ENCODE assay signal across 8 cellular contexts in genomic region chr4:184168406-184169019, GRCh38. TPM values are rescaled to one million over a fixed set of nuclear protein-coding genes. Genes with fewer than 3 reads are reported as not detected.
A peak's percentile ranks its signal among the peaks of the same experiment; 100 is the strongest.
DNase-seq lines count a peak whose midpoint lies in the region; ATAC-seq and TF ChIP-seq lines count a peak whose summit lies in the region.

No MANE protein-coding gene starts in this region.

- H3K27ac Mint-ChIP-seq in activated T-helper 17 cell treated with anti-CD3 and anti-CD28 coated beads, Interleukin-2, amount 50 U/mL, for 72 hours = no peak overlapping the region

- peak overlapping the region; percentile 2 for H2AFZ ChIP-seq in neuron (ENCODE audit: low read depth, low read length)

- H3K9me3 ChIP-seq in neuron (ENCODE audit: low read length) (no peaks in the 10 kb centered on the region), suprapubic skin (no peaks in the 10 kb centered on the region)

- no peak overlapping the region for H3K4me3 ChIP-seq in fibroblast of villous mesenchyme (ENCODE audit: low read depth, low read length)
- peak overlapping the region; percentile 7 for H3K4me3 ChIP-seq in neuron (ENCODE audit: low read length)
- H3K4me3 ChIP-seq in suprapubic skin = peak overlapping the region; percentile 8

- H3K36me3 ChIP-seq in neuron (ENCODE audit: insufficient read depth, low read length) = no peaks in the 10 kb centered on the region
- H3K36me3 ChIP-seq in suprapubic skin = no peaks in the 10 kb centered on the region

- H3K27me3 ChIP-seq in neuron (ENCODE audit: insufficient read depth, low read length) (peaks cover 8% of the 10 kb centered on the region), suprapubic skin (peaks cover 7% of the 10 kb centered on the region)

- peak; percentile 90 for DNase-seq in AG08396 (ENCODE audit: low spot score)
- DNase-seq in OCI-M1 (lab: John Stamatoyannopoulos, UW) = peak; percentile 85
- peak; percentile 61 for DNase-seq in fibroblast of villous mesenchyme (ENCODE audit: low read depth)
- DNase-seq in suprapubic skin (ENCODE audit: low spot score in 2 of 2) = peak in 1 of 2 donors; percentile 78

- H3K4me1 ChIP-seq in neuron (ENCODE audit: insufficient read depth, low read length) = peaks cover 6% of the 10 kb centered on the region
- H3K4me1 ChIP-seq in suprapubic skin = peaks cover 9% of the 10 kb centered on the region

- H3K9me3 Mint-ChIP-seq in activated T-helper 17 cell treated with anti-CD3 and anti-CD28 coated beads, Interleukin-2, amount 50 U/mL, for 72 hours = no peaks in the 10 kb centered on the region

- TF ChIP-seq EP300 in suprapubic skin (IDR thresholded peaks at IDR 0.05) = no peak

- H3K4me1 Mint-ChIP-seq in activated T-helper 17 cell treated with anti-CD3 and anti-CD28 coated beads, Interleukin-2, amount 50 U/mL, for 72 hours = no peaks in the 10 kb centered on the region

- H3K27ac ChIP-seq in suprapubic skin = no peak overlapping the region

- peak; percentile 86 for ATAC-seq in GM18909 (IDR thresholded peaks at IDR 0.05; ENCODE audit: poor library complexity, unreplicated experiment)
- ATAC-seq in HG03103 (IDR thresholded peaks at IDR 0.05; ENCODE audit: low read depth, unreplicated experiment) = peak; percentile 71
- peak; percentile 87 for ATAC-seq in activated T-helper 17 cell treated with anti-CD3 and anti-CD28 coated beads, Interleukin-2, amount 50 U/mL, for 72 hours (replicated peaks)

- TF ChIP-seq CTCF in fibroblast of villous mesenchyme (IDR thresholded peaks at IDR 0.05; ENCODE audit: insufficient read depth, low read depth, low read length) = peak; percentile 96
- TF ChIP-seq CTCF in suprapubic skin (IDR thresholded peaks at IDR 0.05) = peak; percentile 68 to 97

- H3K36me3 Mint-ChIP-seq in activated T-helper 17 cell treated with anti-CD3 and anti-CD28 coated beads, Interleukin-2, amount 50 U/mL, for 72 hours (ENCODE audit: low read depth) = no peaks in the 10 kb centered on the region

- TF ChIP-seq POLR2A in suprapubic skin (IDR thresholded peaks at IDR 0.05) = no peak

- 16% methylated on average over 26 of the region's 33 CpGs for WGBS in suprapubic skin

- H3K27me3 Mint-ChIP-seq in activated T-helper 17 cell treated with anti-CD3 and anti-CD28 coated beads, Interleukin-2, amount 50 U/mL, for 72 hours = peaks cover 43% of the 10 kb centered on the region

- H3K4me3 Mint-ChIP-seq in activated T-helper 17 cell treated with anti-CD3 and anti-CD28 coated beads, Interleukin-2, amount 50 U/mL, for 72 hours = no peak overlapping the region

RNA-seq across cellular contexts. Expression of gene ENPP6, which starts 49.2 kb away (rescaled TPM):
- 1 to 10 TPM in 1 of 2 donors, under 1 TPM in 1; 0.82 to 2.2 TPM for total RNA-seq in activated T-helper 17 cell treated with anti-CD3 and anti-CD28 coated beads, Interleukin-2, amount 50 U/mL, for 72 hours
- total RNA-seq in fibroblast of villous mesenchyme = not detected in 2 replicates
- not detected for total RNA-seq in suprapubic skin
